ENCODE assay signal across 11 cellular contexts in the genomic region with DNA sequence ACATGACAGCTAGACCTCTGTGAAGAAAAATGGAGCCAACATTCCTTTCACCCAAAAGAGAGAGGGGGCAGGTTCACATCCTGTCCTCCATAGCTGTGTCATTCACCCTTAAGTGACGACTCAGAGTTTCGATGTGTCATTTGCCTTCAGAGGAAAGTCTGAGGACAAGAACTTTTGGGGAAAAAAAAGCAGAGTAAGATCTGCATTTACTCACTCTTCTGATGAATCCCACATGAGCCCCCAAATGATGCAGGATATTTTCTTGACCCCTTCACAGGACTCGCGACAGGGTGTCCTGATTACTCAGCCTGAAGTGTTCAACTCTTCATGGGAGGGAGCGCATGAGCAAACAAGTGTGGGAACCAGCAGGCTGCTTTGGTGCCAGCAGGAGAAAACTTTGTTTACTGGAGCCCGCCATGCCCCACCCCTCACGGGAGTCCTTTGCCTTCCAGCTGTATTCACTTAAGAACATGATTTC.
A peak's percentile ranks its signal among the peaks of the same experiment; 100 is the strongest.
DNase-seq lines count a peak whose midpoint lies in the region; ATAC-seq lines count a peak whose summit lies in the region.
"Had no signal": no experiment of that assay in that cellular context is flagged by ENCODE, and none has a peak within 500 bp of the region (broad histone marks: within the 10 kb centered on the region; RNA-seq: fewer than 3 reads in every experiment).

No MANE protein-coding gene starts in this region.

- H3K9me3 Mint-ChIP-seq in activated T-helper 17 cell treated with anti-CD3 and anti-CD28 coated beads, Interleukin-2, amount 50 U/mL, for 72 hours, result peaks cover 5% of the 10 kb centered on the region

- peak; percentile 49 for ATAC-seq in activated T-helper 17 cell treated with anti-CD3 and anti-CD28 coated beads, Interleukin-2, amount 50 U/mL, for 72 hours (replicated peaks)
- no peak for ATAC-seq in HG03045 (IDR thresholded peaks at IDR 0.05; ENCODE audit: unreplicated experiment)
- no peak for ATAC-seq in GM21360 (IDR thresholded peaks at IDR 0.05; ENCODE audit: unreplicated experiment)

- peaks cover 5% of the 10 kb centered on the region for H3K4me1 Mint-ChIP-seq in activated T-helper 17 cell treated with anti-CD3 and anti-CD28 coated beads, Interleukin-2, amount 50 U/mL, for 72 hours

- H3K27ac Mint-ChIP-seq in activated T-helper 17 cell treated with anti-CD3 and anti-CD28 coated beads, Interleukin-2, amount 50 U/mL, for 72 hours, result no peak overlapping the region

- no peaks in the 10 kb centered on the region for H3K36me3 Mint-ChIP-seq in activated T-helper 17 cell treated with anti-CD3 and anti-CD28 coated beads, Interleukin-2, amount 50 U/mL, for 72 hours (ENCODE audit: low read depth)

- H3K4me3 Mint-ChIP-seq in activated T-helper 17 cell treated with anti-CD3 and anti-CD28 coated beads, Interleukin-2, amount 50 U/mL, for 72 hours, result no peak overlapping the region

- DNase-seq in DMS 273 (lab: John Stamatoyannopoulos, UW; ENCODE audit: unreplicated experiment) (peak; percentile 8), DMS 273 treated with DMSO at 0.1 percent for 48 hours (lab: John Stamatoyannopoulos, UW) (no peak), G401 (ENCODE audit: low spot score) (peak; percentile 12), kidney glomerular epithelial cell (lab: John Stamatoyannopoulos, UW) (peak; percentile 40)
- DNase-seq in activated CD4-positive, CD25-positive, alpha-beta regulatory T cell treated with anti-CD3 and anti-CD28 coated beads, Interleukin-2, amount 50 U/mL, for 72 hours, result no peak
- DNase-seq: activated naive CD4-positive, alpha-beta T cell treated with Interleukin-2 at 50 U/mL for 16 hours; head of caudate nucleus; Karpas-422 had no signal

- no peaks in the 10 kb centered on the region for H3K27me3 Mint-ChIP-seq in activated T-helper 17 cell treated with anti-CD3 and anti-CD28 coated beads, Interleukin-2, amount 50 U/mL, for 72 hours

- in situ Hi-C loops in G401 (cut with HindIII; ENCODE audit: low sequenced_read_pairs), result no loop called here

Comparison
In these comparisons a context has a peak if more than half of its experiments do, and no peak if none do; other contexts are left out.
1. DNase-seq: peak in DMS 273 (single experiment), G401 (single experiment) and kidney glomerular epithelial cell (single experiment); none in DMS 273 treated with DMSO at 0.1 percent for 48 hours (single experiment) and activated CD4-positive, CD25-positive, alpha-beta regulatory T cell treated with anti-CD3 and anti-CD28 coated beads, Interleukin-2, amount 50 U/mL, for 72 hours (single experiment).